Comparison of ENCODE assay signal across 13 cellular contexts in genomic region chr9:131020388-131020787, GRCh38.
A peak's percentile ranks its signal among the peaks of the same experiment; 100 is the strongest.
DNase-seq lines count a peak whose midpoint lies in the region; TF ChIP-seq lines count a peak whose summit lies in the region.
"Had no signal": no experiment of that assay in that cellular context is flagged by ENCODE, and none has a peak within 500 bp of the region (broad histone marks: within the 10 kb centered on the region; RNA-seq: fewer than 3 reads in every experiment).

No MANE protein-coding gene starts in this region.

- peaks cover 25% of the 10 kb centered on the region for H3K27me3 Mint-ChIP-seq in nephron (ENCODE audit: low read depth)
- peaks cover 32% of the 10 kb centered on the region for H3K27me3 Mint-ChIP-seq in activated naive CD4-positive, alpha-beta T cell treated with anti-CD3 and anti-CD28 coated beads, Interleukin-2, amount 10 ng/mL, durations not matched to agents 7 days and 5 days

- H3K4me3 ChIP-seq in AG09309 (ENCODE audit: control insufficient read depth, low read depth, low read length): no peak overlapping the region
- H3K4me3 ChIP-seq: A549, tibial artery had no signal

- DNase-seq in AG09309 (ENCODE audit: low read depth) (peak; percentile 44), RKO (ENCODE audit: low spot score) (peak; percentile 70), fibroblast of gingiva (ENCODE audit: low read depth) (peak; percentile 82), superior temporal gyrus (ENCODE audit: extremely low spot score) (no peak), GF-D8 (lab: John Stamatoyannopoulos, UW) (no peak)
- DNase-seq in activated naive CD4-positive, alpha-beta T cell treated with anti-CD3 and anti-CD28 coated beads, Interleukin-2, amount 10 ng/mL, durations not matched to agents 7 days and 5 days: no peak
- DNase-seq in central memory CD4-positive, alpha-beta T cell: no peak
- DNase-seq: GOT3, natural killer cell, tibial artery had no signal

- no peaks in the 10 kb centered on the region for H3K9me3 Mint-ChIP-seq in nephron
- no peaks in the 10 kb centered on the region for H3K9me3 Mint-ChIP-seq in activated naive CD4-positive, alpha-beta T cell treated with anti-CD3 and anti-CD28 coated beads, Interleukin-2, amount 10 ng/mL, durations not matched to agents 7 days and 5 days
- H3K9me3 Mint-ChIP-seq: natural killer cell; T-helper 2 cell treated with Interferon-gamma antibody and Interleukin-4, amounts not matched to agents 5 μg/mL and 100 μg/mL, for 36 hours had no signal

- H3K27ac Mint-ChIP-seq in nephron: peak overlapping the region; percentile 24 to 86 (median 78)
- H3K27ac Mint-ChIP-seq in activated naive CD4-positive, alpha-beta T cell treated with anti-CD3 and anti-CD28 coated beads, Interleukin-2, amount 10 ng/mL, durations not matched to agents 7 days and 5 days: no peak overlapping the region
- H3K27ac Mint-ChIP-seq: natural killer cell; T-helper 2 cell treated with Interferon-gamma antibody and Interleukin-4, amounts not matched to agents 5 μg/mL and 100 μg/mL, for 36 hours had no signal

- H3K36me3 Mint-ChIP-seq in nephron (ENCODE audit: low read depth): no peaks in the 10 kb centered on the region
- H3K36me3 Mint-ChIP-seq in activated naive CD4-positive, alpha-beta T cell treated with anti-CD3 and anti-CD28 coated beads, Interleukin-2, amount 10 ng/mL, durations not matched to agents 7 days and 5 days: no peaks in the 10 kb centered on the region
- H3K36me3 Mint-ChIP-seq: natural killer cell had no signal

- TF ChIP-seq CTCF in AG09309 (IDR thresholded peaks at IDR 0.05; ENCODE audit: control insufficient read depth, insufficient read depth, low read depth, low read length, missing control alignments): no peak
- TF ChIP-seq CTCF in nephron (IDR thresholded peaks at IDR 0.05; ENCODE audit: unreplicated experiment in 3 of 3): no peak

- H3K4me3 Mint-ChIP-seq in nephron: no peak overlapping the region
- H3K4me3 Mint-ChIP-seq in activated naive CD4-positive, alpha-beta T cell treated with anti-CD3 and anti-CD28 coated beads, Interleukin-2, amount 10 ng/mL, durations not matched to agents 7 days and 5 days: no peak overlapping the region
- H3K4me3 Mint-ChIP-seq: natural killer cell; T-helper 2 cell treated with Interferon-gamma antibody and Interleukin-4, amounts not matched to agents 5 μg/mL and 100 μg/mL, for 36 hours had no signal

- H3K4me1 Mint-ChIP-seq in nephron: peaks cover 19% of the 10 kb centered on the region
- no peaks in the 10 kb centered on the region for H3K4me1 Mint-ChIP-seq in activated naive CD4-positive, alpha-beta T cell treated with anti-CD3 and anti-CD28 coated beads, Interleukin-2, amount 10 ng/mL, durations not matched to agents 7 days and 5 days
- H3K4me1 Mint-ChIP-seq: natural killer cell had no signal

- CTCF ChIA-PET in activated naive CD4-positive, alpha-beta T cell treated with anti-CD3 and anti-CD28 coated beads, Interleukin-2, amount 10 ng/mL, durations not matched to agents 7 days and 5 days (lab: Charles Lee): no interaction called here

Comparison
In these comparisons a context has a peak if more than half of its experiments do, and no peak if none do; other contexts are left out.
1. DNase-seq: peak in AG09309 (single experiment), RKO (single experiment) and fibroblast of gingiva (single experiment); none in activated naive CD4-positive, alpha-beta T cell treated with anti-CD3 and anti-CD28 coated beads, Interleukin-2, amount 10 ng/mL, durations not matched to agents 7 days and 5 days (single experiment), central memory CD4-positive, alpha-beta T cell (single experiment), superior temporal gyrus (single experiment) and GF-D8 (single experiment).